In genomic region chr17:47802341-47803022, GRCh38 we compare ENCODE assay signal across 8 cellular contexts. TPM values are rescaled to one million over a fixed set of nuclear protein-coding genes. Genes with fewer than 3 reads are reported as not detected.
DNase-seq lines count a peak whose midpoint lies in the region; ATAC-seq and TF ChIP-seq lines count a peak whose summit lies in the region.

No MANE protein-coding gene starts in this region.

- H3K36me3 ChIP-seq in adrenal gland (replicated peaks in 1 of 2): peaks cover 0 to 3% of the 10 kb centered on the region in 2 donors

- H3K4me3 ChIP-seq in adrenal gland: no peak overlapping the region

- no peak overlapping the region for H3K27ac ChIP-seq in adrenal gland

- TF ChIP-seq POLR2A in adrenal gland (IDR thresholded peaks at IDR 0.05): no peak

- H3K4me1 ChIP-seq in adrenal gland (replicated peaks in 1 of 2): no peaks in the 10 kb centered on the region

- TF ChIP-seq CTCF in GM10266 (IDR thresholded peaks at IDR 0.05; ENCODE audit: control insufficient read depth, insufficient read depth, low read depth, missing control alignments) (peak; percentile 63), adrenal gland (IDR thresholded peaks at IDR 0.05) (peak; percentile 27 to 60 (median 48))

- DNase-seq in GM10266 (ENCODE audit: extremely low spot score) (peak; percentile 83), NAMALWA (ENCODE audit: low spot score) (peak; percentile 75), SKM-1 (lab: John Stamatoyannopoulos, UW; ENCODE audit: unreplicated experiment) (peak; percentile 7), adrenal gland (peak; percentile 46 to 73 (median 54)), inferior parietal cortex (ENCODE audit: extremely low spot score) (peak; percentile 33)
- peak; percentile 59 for DNase-seq in stimulated activated CD4-positive, alpha-beta T cell treated with anti-CD3 and anti-CD28 coated beads, Interleukin-1b, Interleukin-23, amount 100 ng/mL, for 48 hours

- H3K9me3 ChIP-seq in adrenal gland (replicated peaks in 1 of 3): no peaks in the 10 kb centered on the region

- H3K27me3 ChIP-seq in adrenal gland: peaks cover 2% of the 10 kb centered on the region

- ATAC-seq in HG03378 (IDR thresholded peaks at IDR 0.05; ENCODE audit: unreplicated experiment) (no peak), HG03135 (IDR thresholded peaks at IDR 0.05; ENCODE audit: unreplicated experiment) (no peak)

- WGBS in adrenal gland, 4 donors: 32 to 54% (median 38%) methylated on average over 5 to 9 of the region's 9 CpGs

- intact Hi-C loops in adrenal gland (cut with DNase I): loop anchor here in 1 of 2 donors (10.0 kb wide), 1 partner anchor 138 kb away; no protein-coding TSS in a partner anchor

RNA-seq across cellular contexts. Expression of gene OSBPL7, which starts 19.1 kb away (rescaled TPM):
- 1 to 10 TPM; 3.3 to 9.8 (median 6.7) TPM for total RNA-seq in adrenal gland
- polyA plus RNA-seq in adrenal gland: 10 to 100 TPM in 1 of 3 donors, 1 to 10 TPM in 2; 2.0 to 22.4 (median 7.3) TPM

RNA-seq across cellular contexts. Expression of gene MRPL10, which starts 28.9 kb away (rescaled TPM):
- total RNA-seq in adrenal gland: 10 to 100 TPM; 29.0 to 72.5 (median 46.7) TPM
- polyA plus RNA-seq in adrenal gland: 10 to 100 TPM; 37.6 to 41.1 (median 38.5) TPM

RNA-seq across cellular contexts. Expression of gene LRRC46, which starts 29.0 kb away (rescaled TPM):
- total RNA-seq in adrenal gland: under 1 TPM in 5 of 8 donors, not detected in 3; 0.20 to 0.81 (median 0.28) TPM
- polyA plus RNA-seq in adrenal gland: 1 to 10 TPM; 1.6 to 2.3 (median 1.9) TPM

RNA-seq across cellular contexts. Expression of gene SCRN2, which starts 38.6 kb away (rescaled TPM):
- total RNA-seq in adrenal gland: 10 to 100 TPM; 18.3 to 53.7 (median 40.5) TPM
- polyA plus RNA-seq in adrenal gland: 100 to 1,000 TPM in 2 of 3 donors, 1 to 10 TPM in 1; 6.3 to 136 (median 121) TPM

RNA-seq across cellular contexts. Expression of gene SP6, which starts 48.5 kb away (rescaled TPM):
- 1 to 10 TPM in 6 of 8 donors, under 1 TPM in 2; 0.06 to 3.5 (median 1.2) TPM for total RNA-seq in adrenal gland
- polyA plus RNA-seq in adrenal gland: 1 to 10 TPM in 1 of 3 donors, under 1 TPM in 2; 0.91 to 1.1 (median 0.97) TPM

Comparison
In these comparisons a context has a peak if more than half of its experiments do, and no peak if none do; other contexts are left out.
1. DNase-seq: peak in every context shown above with its lines; median percentile 83 in GM10266; 75 in NAMALWA; 59 in stimulated activated CD4-positive, alpha-beta T cell treated with anti-CD3 and anti-CD28 coated beads, Interleukin-1b, Interleukin-23, amount 100 ng/mL, for 48 hours; 54 in adrenal gland; 33 in inferior parietal cortex; 7 in SKM-1.